In genomic region chr2:241665731-241666440, GRCh38 we compare ENCODE assay signal across 11 cellular contexts. TPM values are rescaled to one million over a fixed set of nuclear protein-coding genes. Genes with fewer than 3 reads are reported as not detected.
A peak's percentile ranks its signal among the peaks of the same experiment; 100 is the strongest.
DNase-seq lines count a peak whose midpoint lies in the region; ATAC-seq and TF ChIP-seq lines count a peak whose summit lies in the region.
"Had no signal": no experiment of that assay in that cellular context is flagged by ENCODE, and none has a peak within 500 bp of the region (broad histone marks: within the 10 kb centered on the region; RNA-seq: fewer than 3 reads in every experiment).

No MANE protein-coding gene starts in this region.

- H2AFZ ChIP-seq in GM23248 = no peak overlapping the region

- H3K27ac ChIP-seq in GM23248 = peak overlapping the region; percentile 87
- peak overlapping the region in 37 of 59 donors; percentile 2 to 86 (median 50) for H3K27ac ChIP-seq in dorsolateral prefrontal cortex
- no peak overlapping the region for H3K27ac ChIP-seq in WERI-Rb-1

- no peaks in the 10 kb centered on the region for H3K36me3 ChIP-seq in GM23248 (ENCODE audit: low read depth)
- H3K36me3 ChIP-seq in WERI-Rb-1 = peaks cover 45% of the 10 kb centered on the region

- H3K9me3 ChIP-seq in GM23248 (ENCODE audit: low read depth) = no peaks in the 10 kb centered on the region
- H3K9me3 ChIP-seq in WERI-Rb-1 (ENCODE audit: severe bottlenecking) = no peaks in the 10 kb centered on the region

- intact Hi-C loops in dorsolateral prefrontal cortex (cut with DNase I) = loop anchor here in 1 of 2 donors (10.0 kb wide), 1 partner anchor 209 kb away; no protein-coding TSS in a partner anchor

- peak; percentile 14 for DNase-seq in GM23248
- DNase-seq in dorsolateral prefrontal cortex = peak in 8 of 10 donors; percentile 42 to 85 (median 70)
- DNase-seq in occipital lobe (lab: John Stamatoyannopoulos, UW) = peak; percentile 67
- DNase-seq in omental fat pad (ENCODE audit: low spot score) = no peak
- DNase-seq in 8988T = no peak
- DNase-seq in activated CD4-positive, CD25-positive, alpha-beta regulatory T cell treated with anti-CD3 and anti-CD28 coated beads, Interleukin-2, amount 50 U/mL, for 72 hours = no peak
- DNase-seq in WERI-Rb-1 = no peak
- DNase-seq: NCI-H1092 treated with DMSO at 0.1 percent for 48 hours, NCI-H446 treated with DMSO at 0.1 percent for 48 hours had no signal

- H3K9me2 ChIP-seq in GM23248 (ENCODE audit: insufficient read depth) = no peaks in the 10 kb centered on the region

- H3F3A ChIP-seq in GM23248 (ENCODE audit: insufficient read depth) = peaks cover 25% of the 10 kb centered on the region

- no peak overlapping the region for H3K4me3 ChIP-seq in GM23248
- H3K4me3 ChIP-seq in dorsolateral prefrontal cortex = no peak overlapping the region
- no peak overlapping the region for H3K4me3 ChIP-seq in WERI-Rb-1 (ENCODE audit: low read depth, low read length)

- ATAC-seq in SK-N-SH treated with all-trans-retinoic acid at 6 μM for 48 hours (peak; percentile 48), omental fat pad (ENCODE audit: low FRiP score) (no peak)

- 79 to 82% methylated on average over 23 of the region's 23 CpGs for WGBS in GM23248 (ENCODE audit: low coverage in 1 of 2, low lambda C conversion rate in 2 of 2, missing lambda C conversion rate in 2 of 2), 2 experiments

- no peak overlapping the region for H3K4me2 ChIP-seq in GM23248 (ENCODE audit: unreplicated experiment)

- in situ Hi-C loops in GM23248 (cut with MboI) = no loop called here

- H3K9ac ChIP-seq in GM23248 = peak overlapping the region; percentile 67

- peak in 3 of 56 donors; percentile 5 to 9 (median 9) for TF ChIP-seq CTCF in dorsolateral prefrontal cortex (IDR thresholded peaks at IDR 0.05 in 54 of 56, conservative IDR thresholded peaks at IDR 0.05 in 2 of 56; ENCODE audit: low read depth in 1 of 56, partially characterized antibody in 56 of 56)
- TF ChIP-seq CTCF in omental fat pad (IDR thresholded peaks at IDR 0.05) = no peak
- TF ChIP-seq CTCF in WERI-Rb-1 (IDR thresholded peaks at IDR 0.05; ENCODE audit: low read depth, low read length) = no peak

- H4K20me1 ChIP-seq in GM23248 (ENCODE audit: insufficient read depth) = 0 out of 2 replicates have a peak, but pooled peaks cover 3% of the 10 kb centered on the region

- no peaks in the 10 kb centered on the region for H3K79me2 ChIP-seq in GM23248 (ENCODE audit: insufficient read depth)

- H3K4me1 ChIP-seq in GM23248 (ENCODE audit: insufficient read depth) = 0 out of 2 replicates have a peak, but pooled peaks cover 10% of the 10 kb centered on the region
- H3K4me1 ChIP-seq: foreskin keratinocyte had no signal

- no peaks in the 10 kb centered on the region for H3K27me3 ChIP-seq in GM23248 (replicated peaks; ENCODE audit: insufficient read depth)
- no peaks in the 10 kb centered on the region for H3K27me3 ChIP-seq in dorsolateral prefrontal cortex
- H3K27me3 ChIP-seq in WERI-Rb-1 (ENCODE audit: insufficient read depth, low read depth, severe bottlenecking) = no peaks in the 10 kb centered on the region
- H3K27me3 ChIP-seq: foreskin keratinocyte had no signal

TF ChIP-seq in SK-N-SH treated with all-trans-retinoic acid at 6 μM for 48 hours, 23 proteins besides CTCF, POLR2A, EP300 and RAD21:
- TF ChIP-seq ZFP30 (CRISPR knock-in tag; IDR thresholded peaks at IDR 0.05) = no peak
- TF ChIP-seq ZNF565 (CRISPR knock-in tag; conservative IDR thresholded peaks at IDR 0.05; ENCODE audit: low read depth) = no peak
- no peak for TF ChIP-seq RARB (CRISPR knock-in tag; IDR thresholded peaks at IDR 0.05)
- no peak for TF ChIP-seq ARNTL (CRISPR knock-in tag; IDR thresholded peaks at IDR 0.05; ENCODE audit: borderline replicate concordance, low read depth)
- TF ChIP-seq TSHZ2 (CRISPR knock-in tag; IDR thresholded peaks at IDR 0.05) = peak; percentile 47
- TF ChIP-seq, protein P1, sequence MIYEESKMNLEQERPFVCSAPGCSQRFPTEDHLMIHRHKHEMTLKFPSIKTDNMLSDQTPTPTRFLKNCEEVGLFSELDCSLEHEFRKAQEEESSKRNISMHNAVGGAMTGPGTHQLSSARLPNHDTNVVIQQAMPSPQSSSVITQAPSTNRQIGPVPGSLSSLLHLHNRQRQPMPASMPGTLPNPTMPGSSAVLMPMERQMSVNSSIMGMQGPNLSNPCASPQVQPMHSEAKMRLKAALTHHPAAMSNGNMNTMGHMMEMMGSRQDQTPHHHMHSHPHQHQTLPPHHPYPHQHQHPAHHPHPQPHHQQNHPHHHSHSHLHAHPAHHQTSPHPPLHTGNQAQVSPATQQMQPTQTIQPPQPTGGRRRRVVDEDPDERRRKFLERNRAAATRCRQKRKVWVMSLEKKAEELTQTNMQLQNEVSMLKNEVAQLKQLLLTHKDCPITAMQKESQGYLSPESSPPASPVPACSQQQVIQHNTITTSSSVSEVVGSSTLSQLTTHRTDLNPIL (CRISPR knock-in tag; IDR thresholded peaks at IDR 0.05; ENCODE audit: low read depth) = no peak
TF ChIP-seq in SK-N-SH treated with all-trans-retinoic acid at 6 μM for 48 hours: peak in this region for 1.

RNA-seq across cellular contexts. Expression of gene DTYMK, which starts 20.7 kb away (rescaled TPM):
- total RNA-seq in GM23248 (2014; rRNA removed; shearing (Covaris generic)) = 27.9 and 44.6 TPM in 2 replicates
- 78.7 and 82.6 TPM in 2 replicates for polyA plus RNA-seq in GM23248 (2016; fragmentation: Nextera tagmentation; extraction: Ambion mirVana)
- total RNA-seq in dorsolateral prefrontal cortex (10 to 100 TPM in 119 of 120 experiments, 1 to 10 TPM in 1; 9.9 to 26.6 (median 15.6) TPM), occipital lobe (10.0 TPM), omental fat pad (10 to 100 TPM; 10.3 to 31.7 (median 15.3) TPM)

RNA-seq across cellular contexts. Expression of gene ATG4B, which starts 28.4 kb away (rescaled TPM):
- total RNA-seq in GM23248 (2014; rRNA removed; shearing (Covaris generic)) = 53.4 and 85.5 TPM in 2 replicates
- 65.3 and 67.2 TPM in 2 replicates for polyA plus RNA-seq in GM23248 (2016; fragmentation: Nextera tagmentation; extraction: Ambion mirVana)
- total RNA-seq in dorsolateral prefrontal cortex (100 to 1,000 TPM in 104 of 120 experiments, 10 to 100 TPM in 16; 79.3 to 164 (median 118) TPM), occipital lobe (33.7 TPM), omental fat pad (10 to 100 TPM; 40.4 to 67.1 (median 50.3) TPM)

RNA-seq across cellular contexts. Expression of gene THAP4, which starts 28.9 kb away (rescaled TPM):
- total RNA-seq in GM23248 (2014; rRNA removed; shearing (Covaris generic)) = 43.0 and 46.4 TPM in 2 replicates
- 52.4 and 53.4 TPM in 2 replicates for polyA plus RNA-seq in GM23248 (2016; fragmentation: Nextera tagmentation; extraction: Ambion mirVana)
- total RNA-seq in dorsolateral prefrontal cortex (10 to 100 TPM; 35.1 to 69.3 (median 54.0) TPM), occipital lobe (22.0 TPM), omental fat pad (10 to 100 TPM; 29.5 to 55.1 (median 44.8) TPM)

RNA-seq across cellular contexts. Expression of gene ING5, which starts 36.0 kb away (rescaled TPM):
- 13.5 and 20.3 TPM in 2 replicates for total RNA-seq in GM23248 (2014; rRNA removed; shearing (Covaris generic))
- 9.8 and 10.8 TPM in 2 replicates for polyA plus RNA-seq in GM23248 (2016; fragmentation: Nextera tagmentation; extraction: Ambion mirVana)
- 10 to 100 TPM; 41.5 to 97.4 (median 61.9) TPM for total RNA-seq in dorsolateral prefrontal cortex
- 23.4 TPM for total RNA-seq in occipital lobe
- 10 to 100 TPM; 24.2 to 33.0 (median 26.4) TPM for total RNA-seq in omental fat pad

Comparison
In these comparisons a context has a peak if more than half of its experiments do, and no peak if none do; other contexts are left out.
1. DNase-seq: peak in GM23248 (single experiment), dorsolateral prefrontal cortex (8 of 10) and occipital lobe (single experiment); none in omental fat pad (single experiment), 8988T (single experiment), activated CD4-positive, CD25-positive, alpha-beta regulatory T cell treated with anti-CD3 and anti-CD28 coated beads, Interleukin-2, amount 50 U/mL, for 72 hours (single experiment) and WERI-Rb-1 (single experiment).